Comparison of ENCODE assay signal across 8 cellular contexts in genomic region chr22:35231585-35232084, GRCh38. TPM values are rescaled to one million over a fixed set of nuclear protein-coding genes. Genes with fewer than 3 reads are reported as not detected.
DNase-seq lines count a peak whose midpoint lies in the region; ATAC-seq and TF ChIP-seq lines count a peak whose summit lies in the region.

No MANE protein-coding gene starts in this region.

- H3K9me2 ChIP-seq in OCI-LY7 (ENCODE audit: insufficient read depth, low read length), result no peaks in the 10 kb centered on the region

- in situ Hi-C loops in KBM-7 (cut with MboI; ENCODE audit: low pct_unique_long_range_greater_than_20kb, low sequenced_read_pairs), result no loop called here

- H3K4me1 ChIP-seq in OCI-LY7 (ENCODE audit: insufficient read depth, low read length, poor library complexity, severe bottlenecking) (peaks cover 3% of the 10 kb centered on the region), thoracic aorta (ENCODE audit: control insufficient read depth in 1 of 2, low read depth in 2 of 2) (no peaks in the 10 kb centered on the region)

- no peaks in the 10 kb centered on the region for H3K9me3 ChIP-seq in OCI-LY7 (ENCODE audit: low read length)
- H3K9me3 ChIP-seq in thoracic aorta, result no peaks in the 10 kb centered on the region

- DNase-seq in DMS 273 (lab: John Stamatoyannopoulos, UW; ENCODE audit: unreplicated experiment) (peak; percentile 73), KBM-7 (peak; percentile 81), OCI-LY7 (ENCODE audit: low spot score) (peak; percentile 83), activated T-cell treated with anti-CD3 and anti-CD28 coated beads for 1 hour (ENCODE audit: low read depth) (peak; percentile 62), fibroblast of gingiva (ENCODE audit: low read depth) (peak; percentile 19), occipital lobe (lab: John Stamatoyannopoulos, UW) (peak; percentile 3), thoracic aorta (ENCODE audit: low spot score) (no peak)

- ATAC-seq in thoracic aorta (ENCODE audit: insufficient number of reproducible peaks, low FRiP score, low read depth) (no peak), GM18858 (IDR thresholded peaks at IDR 0.05; ENCODE audit: unreplicated experiment) (no peak)

- no TSS peak for BruUV-seq in OCI-LY7 (replicated peaks; lab: Mats Ljungman, UMichigan)

- H3K27ac ChIP-seq in OCI-LY7 (ENCODE audit: low read depth, low read length, poor library complexity, severe bottlenecking), result no peak overlapping the region
- no peak overlapping the region for H3K27ac ChIP-seq in thoracic aorta

- no peaks in the 10 kb centered on the region for H3K79me2 ChIP-seq in OCI-LY7 (ENCODE audit: insufficient read depth, low read depth, low read length)

- peak; percentile 99 for TF ChIP-seq CTCF in OCI-LY7 (conservative IDR thresholded peaks at IDR 0.05; ENCODE audit: low read length)
- TF ChIP-seq CTCF in thoracic aorta (IDR thresholded peaks at IDR 0.05), result peak; percentile 60

- POLR2A ChIA-PET in OCI-LY7 (lab: Charles Lee), result interaction anchor here (0.6 kb wide), 1 partner anchor 1018 kb away, joined by 3 read pairs; no protein-coding TSS in a partner anchor

- H3K36me3 ChIP-seq in OCI-LY7 (ENCODE audit: insufficient read depth, low read length) (no peaks in the 10 kb centered on the region), thoracic aorta (no peaks in the 10 kb centered on the region)

- H3K27me3 ChIP-seq in thoracic aorta (replicated peaks; ENCODE audit: insufficient read depth), result no peaks in the 10 kb centered on the region

- H2AFZ ChIP-seq in OCI-LY7 (ENCODE audit: low read length), result peak overlapping the region; percentile 87; the same call in 1 of the 2 replicates

- CTCF ChIA-PET in OCI-LY7 (lab: Charles Lee; ENCODE audit: unreplicated experiment), result interaction anchor here (1.0 to 1.1 kb wide), 2 partner anchors 8 to 255 kb away, joined by 3 read pairs; no protein-coding TSS in a partner anchor

- H3K4me3 ChIP-seq in OCI-LY7 (ENCODE audit: low read depth, low read length, poor library complexity, severe bottlenecking) (no peak overlapping the region), thoracic aorta (no peak overlapping the region)

- H3K4me2 ChIP-seq in OCI-LY7 (ENCODE audit: low read length), result peak overlapping the region; percentile 39; the same call in 1 of the 2 replicates

- intact Hi-C loops in OCI-LY7 (cut with micrococcal nuclease; ENCODE audit: unreplicated experiment), result loop anchor here (1.0 to 2.0 kb wide), 2 partner anchors 77 to 81 kb away; no protein-coding TSS in a partner anchor

- no peaks in the 10 kb centered on the region for H4K20me1 ChIP-seq in OCI-LY7 (ENCODE audit: insufficient read depth, low read length)

RNA-seq across cellular contexts. Expression of gene HMGXB4, which starts 25.7 kb away (rescaled TPM):
- total RNA-seq in OCI-LY7 (2014; rRNA removed; shearing (Covaris generic)), result 25.0 and 25.2 TPM in 2 replicates
- total RNA-seq in OCI-LY7 (2022) (46.9 and 50.2 TPM in 2 replicates), occipital lobe (29.0 TPM), thoracic aorta (10 to 100 TPM; 14.7 to 15.7 TPM)
